ENCODE assay signal across 1 cellular context in genomic region chr20:43238833-43239232, GRCh38.
A peak's percentile ranks its signal among the peaks of the same experiment; 100 is the strongest.
TF ChIP-seq lines count a peak whose summit lies in the region.

No MANE protein-coding gene starts in this region.

TF ChIP-seq in K562, 482 proteins besides CTCF, POLR2A, EP300 and RAD21 (continued from another document):
- TF ChIP-seq USF2 (CRISPR knock-in tag; IDR thresholded peaks at IDR 0.05) (peak; percentile 89), TFE3 (CRISPR knock-in tag; IDR thresholded peaks at IDR 0.05) (peak; percentile 91), DLX4 (CRISPR knock-in tag; IDR thresholded peaks at IDR 0.05) (no peak), TSHZ1 (CRISPR knock-in tag; IDR thresholded peaks at IDR 0.05) (no peak), TOE1 (IDR thresholded peaks at IDR 0.05; ENCODE audit: borderline replicate concordance) (peak; percentile 96), TOE1 (CRISPR knock-in tag; IDR thresholded peaks at IDR 0.05; ENCODE audit: borderline replicate concordance, low read depth) (no peak)
